ENCODE assay signal across 9 cellular contexts in genomic region chr20:45445805-45446562, GRCh38. TPM values are rescaled to one million over a fixed set of nuclear protein-coding genes. Genes with fewer than 3 reads are reported as not detected.
DNase-seq lines count a peak whose midpoint lies in the region; ATAC-seq and TF ChIP-seq lines count a peak whose summit lies in the region.
"Had no signal": no experiment of that assay in that cellular context is flagged by ENCODE, and none has a peak within 500 bp of the region (broad histone marks: within the 10 kb centered on the region; RNA-seq: fewer than 3 reads in every experiment).

No MANE protein-coding gene starts in this region.

- H3K36me3 Mint-ChIP-seq in neural progenitor cell = no peaks in the 10 kb centered on the region

- H4K20me1 ChIP-seq in GM23248 (ENCODE audit: insufficient read depth) = no peaks in the 10 kb centered on the region
- H4K20me1 ChIP-seq in PC-3 (ENCODE audit: low read length) = no peaks in the 10 kb centered on the region
- H4K20me1 ChIP-seq in mammary epithelial cell (ENCODE audit: insufficient read depth, low read length) = no peaks in the 10 kb centered on the region
- no peaks in the 10 kb centered on the region for H4K20me1 ChIP-seq in neural progenitor cell (ENCODE audit: low read depth)

- H3K9ac ChIP-seq in GM23248 (no peak overlapping the region), PC-3 (ENCODE audit: low read length) (no peak overlapping the region), mammary epithelial cell (ENCODE audit: insufficient read depth, low read length) (no peak overlapping the region), neural progenitor cell (no peak overlapping the region)

- dilution Hi-C loops in mammary epithelial cell (cut with HindIII; ENCODE audit: low sequenced_read_pairs) = no loop called here

- ATAC-seq in PC-3 = peak; percentile 89
- no peak for ATAC-seq in HG03378 (IDR thresholded peaks at IDR 0.05; ENCODE audit: unreplicated experiment)

- POLR2A ChIA-PET in PC-3 (lab: Charles Lee; ENCODE audit: unreplicated experiment) = no interaction called here

- CTCF ChIA-PET in PC-3 (lab: Charles Lee) = no interaction called here
- CTCF ChIA-PET in mammary epithelial cell (lab: Charles Lee; ENCODE audit: low non-redundant PET) = no interaction called here

- H3K4me1 ChIP-seq in GM23248 (ENCODE audit: insufficient read depth) (no peaks in the 10 kb centered on the region), PC-3 (ENCODE audit: insufficient read depth, low read length) (peaks cover 16% of the 10 kb centered on the region), mammary epithelial cell (ENCODE audit: insufficient read depth, low read length) (no peaks in the 10 kb centered on the region), neural progenitor cell (peaks cover 5% of the 10 kb centered on the region), vagina (peaks cover 7% of the 10 kb centered on the region)

- H3F3A ChIP-seq in GM23248 (ENCODE audit: insufficient read depth) = no peaks in the 10 kb centered on the region
- no peaks in the 10 kb centered on the region for H3F3A ChIP-seq in PC-3 (ENCODE audit: low read length, unreplicated experiment)
- no peaks in the 10 kb centered on the region for H3F3A ChIP-seq in neural progenitor cell (ENCODE audit: low read depth)

- H3K36me3 ChIP-seq in GM23248 (ENCODE audit: low read depth) (no peaks in the 10 kb centered on the region), PC-3 (ENCODE audit: low read depth, low read length) (no peaks in the 10 kb centered on the region), mammary epithelial cell (ENCODE audit: insufficient read depth, low read length) (no peaks in the 10 kb centered on the region), neural progenitor cell (no peaks in the 10 kb centered on the region), vagina (no peaks in the 10 kb centered on the region)

- H3K4me2 ChIP-seq in GM23248 (ENCODE audit: unreplicated experiment) (no peak overlapping the region), PC-3 (ENCODE audit: low read length) (no peak overlapping the region), mammary epithelial cell (ENCODE audit: insufficient read depth, low read depth, low read length) (no peak overlapping the region), neural progenitor cell (no peak overlapping the region)

- H3K27ac ChIP-seq in GM23248 (no peak overlapping the region), PC-3 (ENCODE audit: low read length) (no peak overlapping the region), mammary epithelial cell (ENCODE audit: insufficient read depth, low read depth, low read length) (no peak overlapping the region), neural progenitor cell (no peak overlapping the region), vagina (no peak overlapping the region)

- no peak overlapping the region for H3K4me3 Mint-ChIP-seq in neural progenitor cell
- H3K4me3 Mint-ChIP-seq: immature natural killer cell had no signal

- H3K9me2 ChIP-seq in GM23248 (ENCODE audit: insufficient read depth) (no peaks in the 10 kb centered on the region), PC-3 (replicated peaks; ENCODE audit: low read length) (no peaks in the 10 kb centered on the region)

- intact Hi-C loops in PC-3 (cut with micrococcal nuclease) (no loop called here), mammary epithelial cell (cut with micrococcal nuclease) (no loop called here), vagina (cut with DNase I) (loop anchor here (5.0 kb wide), 1 partner anchor 89 kb away; no protein-coding TSS in a partner anchor)

- DNase-seq in Caki2 (ENCODE audit: low read depth) = peak; percentile 33
- peak; percentile 45 for DNase-seq in GM23248
- peak; percentile 76 for DNase-seq in PC-3
- DNase-seq in mammary epithelial cell = peak; percentile 20
- peak; percentile 32 for DNase-seq in neural progenitor cell (ENCODE audit: low spot score)
- DNase-seq in effector CD4-positive, alpha-beta T cell = no peak
- no peak for DNase-seq in vagina (ENCODE audit: extremely low spot score in 2 of 2)

- H3K4me1 Mint-ChIP-seq in neural progenitor cell = no peaks in the 10 kb centered on the region

- no peaks in the 10 kb centered on the region for H3K79me2 ChIP-seq in GM23248 (ENCODE audit: insufficient read depth)
- no peaks in the 10 kb centered on the region for H3K79me2 ChIP-seq in PC-3 (ENCODE audit: low read length)
- no peaks in the 10 kb centered on the region for H3K79me2 ChIP-seq in mammary epithelial cell (ENCODE audit: insufficient read depth, low read length)
- no peaks in the 10 kb centered on the region for H3K79me2 ChIP-seq in neural progenitor cell (ENCODE audit: low read depth)

- H2AFZ ChIP-seq in GM23248 = no peak overlapping the region
- H2AFZ ChIP-seq in PC-3 (ENCODE audit: low read length) = no peak overlapping the region
- H2AFZ ChIP-seq in mammary epithelial cell (ENCODE audit: low read depth, low read length) = no peak overlapping the region
- no peak overlapping the region for H2AFZ ChIP-seq in neural progenitor cell (replicated peaks)

- TF ChIP-seq CTCF in PC-3 (conservative IDR thresholded peaks at IDR 0.05; ENCODE audit: low read depth, low read length) (peak; percentile 82), mammary epithelial cell (conservative IDR thresholded peaks at IDR 0.05 in 1 of 2, IDR thresholded peaks at IDR 0.05 in 1 of 2; ENCODE audit: extremely low read depth in 1 of 2, insufficient read depth in 1 of 2, low read depth in 1 of 2, low read length in 2 of 2) (peak; percentile 51 to 68), neural progenitor cell (IDR thresholded peaks at IDR 0.05) (peak; percentile 56), vagina (IDR thresholded peaks at IDR 0.05) (no peak)

- no peaks in the 10 kb centered on the region for H3K9me3 ChIP-seq in GM23248 (ENCODE audit: low read depth)
- no peaks in the 10 kb centered on the region for H3K9me3 ChIP-seq in PC-3 (ENCODE audit: low read length)
- no peaks in the 10 kb centered on the region for H3K9me3 ChIP-seq in mammary epithelial cell (replicated peaks; ENCODE audit: insufficient read depth, low read length)
- no peaks in the 10 kb centered on the region for H3K9me3 ChIP-seq in neural progenitor cell (ENCODE audit: low read depth)
- H3K9me3 ChIP-seq in vagina = no peaks in the 10 kb centered on the region

- in situ Hi-C loops in Caki2 (cut with HindIII; ENCODE audit: low pct_unique_long_range_greater_than_20kb, low sequenced_read_pairs) (no loop called here), GM23248 (cut with MboI) (loop anchor here (25.0 kb wide), 1 partner anchor 409 kb away; no protein-coding TSS in a partner anchor), mammary epithelial cell (cut with MboI; ENCODE audit: low sequenced_read_pairs in 2 of 2) (loop anchor here in 1 of 2 donors (5.0 kb wide), 1 partner anchor 124 kb away; no protein-coding TSS in a partner anchor)

- BruUV-seq in PC-3 (replicated peaks; lab: Mats Ljungman, UMichigan) (no TSS peak), mammary epithelial cell (replicated peaks; lab: Mats Ljungman, UMichigan) (no TSS peak)

- no peaks in the 10 kb centered on the region for H3K9me3 Mint-ChIP-seq in neural progenitor cell
- H3K9me3 Mint-ChIP-seq: immature natural killer cell had no signal

- H3K27me3 ChIP-seq in GM23248 (replicated peaks; ENCODE audit: insufficient read depth) = no peaks in the 10 kb centered on the region; the same call in none of the 2 replicates
- no peaks in the 10 kb centered on the region for H3K27me3 ChIP-seq in PC-3 (ENCODE audit: low read length)
- no peaks in the 10 kb centered on the region for H3K27me3 ChIP-seq in mammary epithelial cell (ENCODE audit: insufficient read depth, low read length)
- no peaks in the 10 kb centered on the region for H3K27me3 ChIP-seq in neural progenitor cell
- H3K27me3 ChIP-seq in vagina = no peaks in the 10 kb centered on the region

- TF ChIP-seq POLR2A in vagina (IDR thresholded peaks at IDR 0.05) = no peak

- WGBS in GM23248 (ENCODE audit: low coverage in 1 of 2, low lambda C conversion rate in 2 of 2, missing lambda C conversion rate in 2 of 2), 2 experiments = 54 to 61% methylated on average over 7 of the region's 7 CpGs
- WGBS in mammary epithelial cell (ENCODE audit: low coverage, missing lambda C conversion rate) = 63% methylated on average over 7 of the region's 7 CpGs

- H3K4me3 ChIP-seq in GM23248 = no peak overlapping the region
- H3K4me3 ChIP-seq in PC-3 (ENCODE audit: low read length) = no peak overlapping the region
- no peak overlapping the region for H3K4me3 ChIP-seq in mammary epithelial cell (replicated peaks in 1 of 3; ENCODE audit: insufficient read depth in 1 of 3, low read depth in 2 of 3, low read length in 3 of 3)
- no peak overlapping the region for H3K4me3 ChIP-seq in neural progenitor cell
- no peak overlapping the region for H3K4me3 ChIP-seq in vagina

- H3K27ac Mint-ChIP-seq in neural progenitor cell = no peak overlapping the region
- H3K27ac Mint-ChIP-seq: immature natural killer cell had no signal

- H3K27me3 Mint-ChIP-seq in neural progenitor cell (ENCODE audit: insufficient read depth, low read depth) = peaks cover 7% of the 10 kb centered on the region

RNA-seq across cellular contexts. Expression of gene WFDC2, which starts 23.6 kb away (rescaled TPM):
- total RNA-seq in Caki2 (2014; rRNA removed; shearing (Covaris generic); ENCODE audit: low replicate concordance) = not detected in 2 replicates
- not detected in 2 replicates for total RNA-seq in GM23248 (2014; rRNA removed; shearing (Covaris generic))
- polyA plus RNA-seq in GM23248 (2016; fragmentation: Nextera tagmentation; extraction: Ambion mirVana) (not detected in 2 replicates), mammary epithelial cell (13.6 TPM)
- total RNA-seq in PC-3 (2014; rRNA removed) (not detected in 2 replicates), mammary epithelial cell (1 to 10 TPM; 1.5 to 4.7 TPM), neural progenitor cell (ENCODE audit: low replicate concordance) (2.7 and 5.8 TPM in 2 replicates), vagina (2.2 TPM)
- 30.0 TPM for polyA minus RNA-seq in mammary epithelial cell
- polyA plus RNA-seq: immature natural killer cell had no signal

RNA-seq across cellular contexts. Expression of gene PIGT, which starts 30.0 kb away (rescaled TPM):
- 66.4 and 89.4 TPM in 2 replicates for total RNA-seq in Caki2 (2014; rRNA removed; shearing (Covaris generic); ENCODE audit: low replicate concordance)
- 108 and 138 TPM in 2 replicates for total RNA-seq in GM23248 (2014; rRNA removed; shearing (Covaris generic))
- polyA plus RNA-seq in GM23248 (2016; fragmentation: Nextera tagmentation; extraction: Ambion mirVana) (190 and 198 TPM in 2 replicates), mammary epithelial cell (41.8 TPM)
- total RNA-seq in PC-3 (2014; rRNA removed) (101 and 129 TPM in 2 replicates), mammary epithelial cell (10 to 100 TPM; 31.0 to 69.2 TPM), neural progenitor cell (ENCODE audit: low replicate concordance) (24.5 and 57.3 TPM in 2 replicates), vagina (81.0 TPM)
- 100 TPM for polyA minus RNA-seq in mammary epithelial cell

RNA-seq across cellular contexts. Expression of gene DBNDD2, which starts 37.9 kb away (rescaled TPM):
- 2.5 and 21.5 TPM in 2 replicates for total RNA-seq in Caki2 (2014; rRNA removed; shearing (Covaris generic); ENCODE audit: low replicate concordance)
- total RNA-seq in GM23248 (2014; rRNA removed; shearing (Covaris generic)) = 5.1 and 5.7 TPM in 2 replicates
- polyA plus RNA-seq in GM23248 (2016; fragmentation: Nextera tagmentation; extraction: Ambion mirVana) (27.9 and 30.0 TPM in 2 replicates), mammary epithelial cell (44.5 TPM)
- total RNA-seq in PC-3 (2014; rRNA removed) (7.7 and 8.5 TPM in 2 replicates), mammary epithelial cell (10 to 100 TPM in 1 of 2 donors, 1 to 10 TPM in 1; 8.3 to 13.8 TPM), neural progenitor cell (ENCODE audit: low replicate concordance) (10.2 and 15.1 TPM in 2 replicates), vagina (57.0 TPM)
- polyA minus RNA-seq in mammary epithelial cell = 31.4 TPM

Comparison
In these comparisons a context has a peak if more than half of its experiments do, and no peak if none do; other contexts are left out.
1. DNase-seq: peak in Caki2 (single experiment), GM23248 (single experiment), PC-3 (single experiment), mammary epithelial cell (single experiment) and neural progenitor cell (single experiment); none in effector CD4-positive, alpha-beta T cell (single experiment) and vagina (0 of 2).
2. CTCF ChIP-seq: peak in PC-3 (single experiment), mammary epithelial cell (2 of 2) and neural progenitor cell (single experiment); none in vagina (0 of 3).